Comparison of ENCODE assay signal across 9 cellular contexts in the genomic region with DNA sequence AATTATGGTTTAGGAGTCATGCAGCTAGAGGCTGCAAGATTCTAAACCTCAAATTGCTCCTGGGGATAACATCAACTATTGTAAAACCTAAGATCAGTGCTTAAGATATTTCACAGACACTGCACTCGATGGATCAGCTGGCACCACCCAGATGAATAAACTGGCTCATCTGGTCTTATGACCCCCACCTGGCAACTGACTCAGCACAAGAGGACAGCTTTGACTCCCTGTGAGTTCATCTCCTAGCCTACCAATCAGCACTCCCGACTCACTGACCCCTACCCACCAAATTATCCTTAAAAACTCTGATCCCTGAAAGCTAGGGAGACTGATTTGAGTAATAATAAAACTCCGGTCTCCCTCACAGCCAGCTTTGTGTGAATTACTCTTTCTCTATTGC. TPM values are rescaled to one million over a fixed set of nuclear protein-coding genes. Genes with fewer than 3 reads are reported as not detected.
A peak's percentile ranks its signal among the peaks of the same experiment; 100 is the strongest.
DNase-seq lines count a peak whose midpoint lies in the region; ATAC-seq and TF ChIP-seq lines count a peak whose summit lies in the region.
"Had no signal": no experiment of that assay in that cellular context is flagged by ENCODE, and none has a peak within 500 bp of the region (broad histone marks: within the 10 kb centered on the region; RNA-seq: fewer than 3 reads in every experiment).

No MANE protein-coding gene starts in this region.

- DNase-seq in activated CD4-positive, alpha-beta T cell treated with anti-CD3 and anti-CD28 coated beads, Interleukin-2, amount 10 ng/mL, durations not matched to agents 24 days and 14 days = no peak
- DNase-seq in activated CD4-positive, alpha-beta T cell treated with anti-CD3 and anti-CD28 coated beads, Interleukin-2, amount 50 U/mL, for 4 hours = no peak
- DNase-seq in glutamatergic neuron (no peak), stomach (no peak)
- DNase-seq in stimulated activated naive CD8-positive, alpha-beta T cell treated with anti-CD3 and anti-CD28 coated beads, Interleukin-15, amount 100 ng/mL, for 72 hours = no peak

- peaks cover 10 to 29% (median 17%) of the 10 kb centered on the region in 4 donors for H3K4me1 ChIP-seq in stomach

- H3K4me3 ChIP-seq in stomach = peak overlapping the region in 1 of 4 donors; percentile 64

- H3K36me3 Mint-ChIP-seq in activated CD4-positive, alpha-beta T cell treated with anti-CD3 and anti-CD28 coated beads, Interleukin-2, amount 10 ng/mL, durations not matched to agents 24 days and 14 days (ENCODE audit: low read depth) = peaks cover 6% of the 10 kb centered on the region
- H3K36me3 Mint-ChIP-seq in glutamatergic neuron (ENCODE audit: unreplicated experiment) = no peaks in the 10 kb centered on the region

- TF ChIP-seq CTCF in VCaP (conservative IDR thresholded peaks at IDR 0.05) = no peak
- no peak for TF ChIP-seq CTCF in glutamatergic neuron (IDR thresholded peaks at IDR 0.05; ENCODE audit: partially characterized antibody, unreplicated experiment)
- TF ChIP-seq CTCF in stomach (IDR thresholded peaks at IDR 0.05) = no peak

- H3K9me3 ChIP-seq in stomach = no peaks in the 10 kb centered on the region
- H3K9me3 ChIP-seq: neutrophil had no signal

- peaks cover 0 to 19% (median 8%) of the 10 kb centered on the region in 4 donors for H3K36me3 ChIP-seq in stomach
- H3K36me3 ChIP-seq: neutrophil had no signal

- H3K27ac Mint-ChIP-seq in activated CD4-positive, alpha-beta T cell treated with anti-CD3 and anti-CD28 coated beads, Interleukin-2, amount 10 ng/mL, durations not matched to agents 24 days and 14 days = peak overlapping the region; percentile 68
- H3K27ac Mint-ChIP-seq in glutamatergic neuron (ENCODE audit: unreplicated experiment) = no peak overlapping the region
- peak overlapping the region; percentile 75 to 86 for H3K27ac Mint-ChIP-seq in stimulated activated naive CD8-positive, alpha-beta T cell treated with anti-CD3 and anti-CD28 coated beads, Interleukin-15, amount 100 ng/mL, for 72 hours

- H3K27ac ChIP-seq in VCaP (peak overlapping the region; percentile 85), stomach (peak overlapping the region in 2 of 5 donors; percentile 87 to 90)

- intact Hi-C loops in activated CD4-positive, alpha-beta T cell treated with anti-CD3 and anti-CD28 coated beads, Interleukin-2, amount 10 ng/mL, durations not matched to agents 24 days and 14 days (cut with micrococcal nuclease) = no loop called here
- intact Hi-C loops in stomach (cut with DNase I; ENCODE audit: low total_unique reads) = no loop called here

- H3K27me3 Mint-ChIP-seq in activated CD4-positive, alpha-beta T cell treated with anti-CD3 and anti-CD28 coated beads, Interleukin-2, amount 10 ng/mL, durations not matched to agents 24 days and 14 days = no peaks in the 10 kb centered on the region
- H3K27me3 Mint-ChIP-seq in glutamatergic neuron (ENCODE audit: unreplicated experiment) = no peaks in the 10 kb centered on the region
- H3K27me3 Mint-ChIP-seq in stimulated activated naive CD8-positive, alpha-beta T cell treated with anti-CD3 and anti-CD28 coated beads, Interleukin-15, amount 100 ng/mL, for 72 hours = no peaks in the 10 kb centered on the region

- no peaks in the 10 kb centered on the region for H3K9me3 Mint-ChIP-seq in activated CD4-positive, alpha-beta T cell treated with anti-CD3 and anti-CD28 coated beads, Interleukin-2, amount 10 ng/mL, durations not matched to agents 24 days and 14 days
- H3K9me3 Mint-ChIP-seq in glutamatergic neuron (ENCODE audit: unreplicated experiment) = peaks cover 6% of the 10 kb centered on the region
- peaks cover 0 to 5% of the 10 kb centered on the region in 2 donors for H3K9me3 Mint-ChIP-seq in stimulated activated naive CD8-positive, alpha-beta T cell treated with anti-CD3 and anti-CD28 coated beads, Interleukin-15, amount 100 ng/mL, for 72 hours

- no peak for TF ChIP-seq POLR2A in stomach (IDR thresholded peaks at IDR 0.05)

- no peak for TF ChIP-seq EP300 in stomach (IDR thresholded peaks at IDR 0.05)

- H3K27me3 ChIP-seq in stomach = no peaks in the 10 kb centered on the region

- 85 to 94% (median 88%) methylated on average over 3 of the region's 3 CpGs for WGBS in stomach, 5 donors

- peaks cover 14% of the 10 kb centered on the region for H3K4me1 Mint-ChIP-seq in activated CD4-positive, alpha-beta T cell treated with anti-CD3 and anti-CD28 coated beads, Interleukin-2, amount 10 ng/mL, durations not matched to agents 24 days and 14 days
- H3K4me1 Mint-ChIP-seq in glutamatergic neuron (ENCODE audit: low read depth, unreplicated experiment) = peaks cover 31% of the 10 kb centered on the region
- H3K4me1 Mint-ChIP-seq in stimulated activated naive CD8-positive, alpha-beta T cell treated with anti-CD3 and anti-CD28 coated beads, Interleukin-15, amount 100 ng/mL, for 72 hours = peaks cover 17% of the 10 kb centered on the region

- peak overlapping the region; percentile 82 for H3K4me3 Mint-ChIP-seq in activated CD4-positive, alpha-beta T cell treated with anti-CD3 and anti-CD28 coated beads, Interleukin-2, amount 10 ng/mL, durations not matched to agents 24 days and 14 days
- peak overlapping the region; percentile 87 for H3K4me3 Mint-ChIP-seq in glutamatergic neuron (ENCODE audit: unreplicated experiment)
- H3K4me3 Mint-ChIP-seq in stimulated activated naive CD8-positive, alpha-beta T cell treated with anti-CD3 and anti-CD28 coated beads, Interleukin-15, amount 100 ng/mL, for 72 hours = peak overlapping the region; percentile 83 to 87

- ATAC-seq in stimulated activated naive CD8-positive, alpha-beta T cell treated with anti-CD3 and anti-CD28 coated beads, Interleukin-15, amount 100 ng/mL, for 72 hours = no peak
- ATAC-seq in HG02678 (IDR thresholded peaks at IDR 0.05; ENCODE audit: unreplicated experiment) (no peak), HG02852 (IDR thresholded peaks at IDR 0.05; ENCODE audit: unreplicated experiment) (no peak)

RNA-seq across cellular contexts. Expression of a gene that starts 0.8 kb away (rescaled TPM):
- 5.3 and 9.2 TPM in 2 replicates for total RNA-seq in activated CD4-positive, alpha-beta T cell treated with anti-CD3 and anti-CD28 coated beads, Interleukin-2, amount 10 ng/mL, durations not matched to agents 24 days and 14 days
- total RNA-seq in glutamatergic neuron (ENCODE audit: unreplicated experiment) (9.2 TPM), stomach (10 to 100 TPM in 4 of 5 donors, 1 to 10 TPM in 1; 4.1 to 58.9 (median 31.9) TPM)
- polyA plus RNA-seq in stomach = 1 to 10 TPM; 3.7 to 7.6 (median 6.8) TPM
